In genomic region chr10:109417803-109418202, GRCh38 we compare ENCODE assay signal across 5 cellular contexts.
"Had no signal": no experiment of that assay in that cellular context is flagged by ENCODE, and none has a peak within 500 bp of the region (broad histone marks: within the 10 kb centered on the region; RNA-seq: fewer than 3 reads in every experiment).

No MANE protein-coding gene starts in this region.

- H2AFZ ChIP-seq: GM23338 had no signal

- H3K4me2 ChIP-seq: GM23338 had no signal

- H3K4me3 Mint-ChIP-seq: GM23338, H9 had no signal

- DNase-seq: H9, HCEC 1CT, IMR-90 had no signal

- H3K27ac Mint-ChIP-seq: GM23338, H9 had no signal

- H3K9me3 Mint-ChIP-seq: GM23338 had no signal

- H3K4me3 ChIP-seq: GM23338, K562 had no signal
